ENCODE assay signal across 14 cellular contexts in the genomic region with DNA sequence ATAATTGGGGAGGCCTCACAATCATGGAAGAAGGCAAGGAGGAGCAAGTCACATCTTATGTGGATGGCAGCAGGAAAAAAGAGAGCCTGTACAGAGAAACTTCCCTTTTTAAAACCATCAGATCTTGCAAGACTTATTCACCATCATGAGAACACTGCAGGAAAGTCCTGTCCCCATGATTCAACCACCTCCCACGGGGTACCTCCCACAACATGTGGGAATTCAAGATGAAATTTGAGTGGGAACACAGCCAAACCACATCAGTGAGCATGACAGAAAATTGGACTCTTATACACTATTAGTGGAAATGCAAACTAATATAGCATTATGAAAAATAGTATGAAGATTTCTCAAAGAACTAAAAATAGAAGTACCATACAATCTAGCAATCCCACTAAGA.
A peak's percentile ranks its signal among the peaks of the same experiment; 100 is the strongest.
DNase-seq lines count a peak whose midpoint lies in the region; ATAC-seq, FAIRE-seq and TF ChIP-seq lines count a peak whose summit lies in the region.
"Had no signal": no experiment of that assay in that cellular context is flagged by ENCODE, and none has a peak within 500 bp of the region (broad histone marks: within the 10 kb centered on the region; RNA-seq: fewer than 3 reads in every experiment).

No MANE protein-coding gene starts in this region.

- POLR2A ChIA-PET in MCF 10A (lab: Yijun Ruan, JAX) = no interaction called here

- H3K9me3 Mint-ChIP-seq in MCF 10A (ENCODE audit: unreplicated experiment) = no peaks in the 10 kb centered on the region
- H3K9me3 Mint-ChIP-seq in stimulated activated memory B cell treated with anti-CD40 and anti-IgM and Interleukin-4, amounts not matched to agents 10 μg/mL and 1 μg/mL and 100 μg/mL, for 72 hours = no peaks in the 10 kb centered on the region

- H3K27ac ChIP-seq in breast epithelium (no peak overlapping the region), heart right ventricle (no peak overlapping the region), left ventricle myocardium inferior (replicated peaks) (no peak overlapping the region)

- no TSS peak for BruUV-seq in MCF 10A (replicated peaks; lab: Mats Ljungman, UMichigan)

- H3K4me3 ChIP-seq in breast epithelium (no peak overlapping the region), astrocyte of the spinal cord (ENCODE audit: low read depth, low read length) (no peak overlapping the region), heart right ventricle (no peak overlapping the region), left ventricle myocardium inferior (no peak overlapping the region)

- H3K36me3 ChIP-seq in breast epithelium (no peaks in the 10 kb centered on the region), heart right ventricle (no peaks in the 10 kb centered on the region), left ventricle myocardium inferior (no peaks in the 10 kb centered on the region)

- DNase-seq in MCF 10A (ENCODE audit: unreplicated experiment) = peak; percentile 22
- DNase-seq in breast epithelium (ENCODE audit: low spot score in 2 of 2) = no peak
- DNase-seq in astrocyte of the spinal cord (ENCODE audit: low read depth, low spot score) = peak; percentile 86
- DNase-seq in head of caudate nucleus = peak in 41 of 42 donors; percentile 24 to 85 (median 53)
- DNase-seq in urothelium cell line (ENCODE audit: low spot score) = no peak
- no peak for DNase-seq in heart right ventricle
- no peak for DNase-seq in left ventricle myocardium inferior
- DNase-seq: activated naive CD4-positive, alpha-beta T cell treated with Interleukin-2 at 50 U/mL for 16 hours; mesendoderm; NCI-H1092 treated with DMSO at 0.1 percent for 48 hours; NCI-H345; stimulated activated CD4-positive, alpha-beta T cell treated with anti-CD3 and anti-CD28 coated beads, Interleukin-12 subunit alpha, Interleukin-12 subunit beta, amount 100 ng/mL, for 4 hours had no signal

- in situ Hi-C loops in astrocyte of the spinal cord (cut with HindIII; ENCODE audit: low sequenced_read_pairs) = no loop called here

- 31 to 36% methylated on average over 1 of the region's 1 CpG for WGBS in heart right ventricle, 2 donors

- peaks cover 44% of the 10 kb centered on the region for H3K27me3 Mint-ChIP-seq in MCF 10A (ENCODE audit: insufficient read depth, unreplicated experiment)
- H3K27me3 Mint-ChIP-seq in stimulated activated memory B cell treated with anti-CD40 and anti-IgM and Interleukin-4, amounts not matched to agents 10 μg/mL and 1 μg/mL and 100 μg/mL, for 72 hours = no peaks in the 10 kb centered on the region

- no peak for TF ChIP-seq POLR2A in breast epithelium (IDR thresholded peaks at IDR 0.05)

- H3K9me3 ChIP-seq in breast epithelium (peaks cover 0 to 8% of the 10 kb centered on the region in 2 donors), heart right ventricle (no peaks in the 10 kb centered on the region), left ventricle myocardium inferior (replicated peaks) (peaks cover 13% of the 10 kb centered on the region)

- H3K27ac Mint-ChIP-seq in MCF 10A (ENCODE audit: low read depth, unreplicated experiment) = no peak overlapping the region
- no peak overlapping the region for H3K27ac Mint-ChIP-seq in stimulated activated memory B cell treated with anti-CD40 and anti-IgM and Interleukin-4, amounts not matched to agents 10 μg/mL and 1 μg/mL and 100 μg/mL, for 72 hours
- H3K27ac Mint-ChIP-seq: WTC11 had no signal

- no peak overlapping the region for H3K4me3 Mint-ChIP-seq in MCF 10A (ENCODE audit: unreplicated experiment)
- no peak overlapping the region for H3K4me3 Mint-ChIP-seq in stimulated activated memory B cell treated with anti-CD40 and anti-IgM and Interleukin-4, amounts not matched to agents 10 μg/mL and 1 μg/mL and 100 μg/mL, for 72 hours
- H3K4me3 Mint-ChIP-seq: WTC11 had no signal

- H3K4me1 Mint-ChIP-seq in MCF 10A (ENCODE audit: insufficient read depth, unreplicated experiment) = no peaks in the 10 kb centered on the region
- H3K4me1 Mint-ChIP-seq in stimulated activated memory B cell treated with anti-CD40 and anti-IgM and Interleukin-4, amounts not matched to agents 10 μg/mL and 1 μg/mL and 100 μg/mL, for 72 hours = no peaks in the 10 kb centered on the region

- no peaks in the 10 kb centered on the region for H3K4me1 ChIP-seq in breast epithelium
- H3K4me1 ChIP-seq in heart right ventricle = no peaks in the 10 kb centered on the region
- no peaks in the 10 kb centered on the region for H3K4me1 ChIP-seq in left ventricle myocardium inferior

- TF ChIP-seq CTCF in MCF 10A (IDR thresholded peaks at IDR 0.05; ENCODE audit: unreplicated experiment) (no peak), breast epithelium (IDR thresholded peaks at IDR 0.05) (no peak), astrocyte of the spinal cord (IDR thresholded peaks at IDR 0.05; ENCODE audit: low read depth, low read length) (no peak), heart right ventricle (IDR thresholded peaks at IDR 0.05) (no peak), left ventricle myocardium inferior (IDR thresholded peaks at IDR 0.05; ENCODE audit: borderline replicate concordance) (no peak)

- intact Hi-C loops in MCF 10A (cut with micrococcal nuclease) (no loop called here), breast epithelium (cut with DNase I; ENCODE audit: low total_unique reads) (no loop called here), head of caudate nucleus (cut with DNase I) (no loop called here), heart right ventricle (cut with DNase I) (loop anchor here in 1 of 10 donors (1.0 kb wide), 1 partner anchor 24 kb away; no protein-coding TSS in a partner anchor), left ventricle myocardium inferior (cut with micrococcal nuclease) (no loop called here)

- H3K36me3 Mint-ChIP-seq in MCF 10A (ENCODE audit: insufficient read depth, unreplicated experiment) = no peaks in the 10 kb centered on the region
- no peaks in the 10 kb centered on the region for H3K36me3 Mint-ChIP-seq in stimulated activated memory B cell treated with anti-CD40 and anti-IgM and Interleukin-4, amounts not matched to agents 10 μg/mL and 1 μg/mL and 100 μg/mL, for 72 hours

- peak; percentile 70 for FAIRE-seq in urothelium cell line (lab: Jason Lieb, UNC)

- H3K27me3 ChIP-seq in breast epithelium = no peaks in the 10 kb centered on the region
- H3K27me3 ChIP-seq in heart right ventricle = no peaks in the 10 kb centered on the region
- no peaks in the 10 kb centered on the region for H3K27me3 ChIP-seq in left ventricle myocardium inferior (ENCODE audit: low read depth)

- CTCF ChIA-PET in MCF 10A (lab: Yijun Ruan, JAX) = no interaction called here

- ATAC-seq in stimulated activated memory B cell treated with anti-CD40 and anti-IgM and Interleukin-4, amounts not matched to agents 10 μg/mL and 1 μg/mL and 100 μg/mL, for 72 hours = no peak
- ATAC-seq in heart right ventricle = no peak
- ATAC-seq: WTC11 had no signal

Comparison
In these comparisons a context has a peak if more than half of its experiments do, and no peak if none do; other contexts are left out.
1. DNase-seq: peak in MCF 10A (single experiment), astrocyte of the spinal cord (single experiment) and head of caudate nucleus (41 of 42); none in breast epithelium (0 of 2), urothelium cell line (single experiment), heart right ventricle (0 of 2) and left ventricle myocardium inferior (single experiment).